6 cellular contexts compared by ENCODE assay signal in genomic region chr2:108073425-108074072, GRCh38.
"Had no signal": no experiment of that assay in that cellular context is flagged by ENCODE, and none has a peak within 500 bp of the region (broad histone marks: within the 10 kb centered on the region; RNA-seq: fewer than 3 reads in every experiment).

No MANE protein-coding gene starts in this region.

- H3K36me3 ChIP-seq: HAP-1 had no signal

- H3K4me3 ChIP-seq: GM23338, HAP-1 had no signal

- H3K27ac Mint-ChIP-seq: GM23338, HFFc6, IgD-negative memory B cell had no signal

- H3K27me3 Mint-ChIP-seq: IgD-negative memory B cell had no signal

- H3K4me3 Mint-ChIP-seq: GM23338, HFFc6, IgD-negative memory B cell had no signal

- H3K9me3 Mint-ChIP-seq: GM23338, HFFc6, IgD-negative memory B cell had no signal

- H3K36me3 Mint-ChIP-seq: IgD-negative memory B cell had no signal

- ATAC-seq: GM23338, HCT116, HepG2 had no signal

- H3K4me1 Mint-ChIP-seq: IgD-negative memory B cell had no signal

- DNase-seq: HFFc6 had no signal
